ENCODE assay signal across 1 cellular context in genomic region chr6:136593748-136594490, GRCh38.
TF ChIP-seq lines count a peak whose summit lies in the region.

No MANE protein-coding gene starts in this region.

TF ChIP-seq in K562, 482 proteins besides CTCF, POLR2A, EP300 and RAD21 (continued from another document and continues in another):
- TF ChIP-seq E2F6 (IDR thresholded peaks at IDR 0.05; ENCODE audit: borderline replicate concordance in 1 of 2, extremely low read depth in 1 of 2, insufficient read depth in 1 of 2, insufficient read length in 1 of 2, low read depth in 1 of 2, low read length in 1 of 2, poor library complexity in 1 of 2, severe bottlenecking in 1 of 2) (no peak), SP1 (CRISPR knock-in tag; IDR thresholded peaks at IDR 0.05) (no peak), ARHGAP35 (IDR thresholded peaks at IDR 0.05; ENCODE audit: partially characterized antibody) (no peak), ZNF507 (tag; conservative IDR thresholded peaks at IDR 0.05) (no peak), FOXO4 (CRISPR knock-in tag; IDR thresholded peaks at IDR 0.05) (no peak), HSF4 (CRISPR knock-in tag; IDR thresholded peaks at IDR 0.05; ENCODE audit: borderline replicate concordance) (no peak), ZKSCAN8 (CRISPR knock-in tag; IDR thresholded peaks at IDR 0.05) (0 out of 2 replicates have a peak, but pooled peaks have one; percentile 24), HNRNPH1 (optimal IDR thresholded peaks at IDR 0.05; ENCODE audit: low read depth, low read length) (no peak), ETV6 (IDR thresholded peaks at IDR 0.05; ENCODE audit: borderline replicate concordance in 1 of 2, low read depth in 2 of 2, low read length in 1 of 2) (no peak), ETV6 (CRISPR knock-in tag; IDR thresholded peaks at IDR 0.05; ENCODE audit: borderline replicate concordance) (no peak), MIER1 (IDR thresholded peaks at IDR 0.05; ENCODE audit: low read depth) (no peak), HLTF (IDR thresholded peaks at IDR 0.05) (no peak), MAFG (tag; conservative IDR thresholded peaks at IDR 0.05) (peak; percentile 66), XRCC4 (IDR thresholded peaks at IDR 0.05; ENCODE audit: extremely low read depth, insufficient read depth, insufficient read length) (no peak), ZBTB17 (CRISPR knock-in tag; IDR thresholded peaks at IDR 0.05) (no peak), ZNF274 (IDR thresholded peaks at IDR 0.05; ENCODE audit: borderline replicate concordance, low read depth, low read length) (no peak), RNF219 (CRISPR knock-in tag; IDR thresholded peaks at IDR 0.05) (no peak), TEAD1 (CRISPR knock-in tag; IDR thresholded peaks at IDR 0.05) (no peak), SAFB (IDR thresholded peaks at IDR 0.05; ENCODE audit: borderline replicate concordance, low read depth, low read length) (no peak), NR2C2 (CRISPR knock-in tag; IDR thresholded peaks at IDR 0.05) (no peak), NR2C2 (tag; IDR thresholded peaks at IDR 0.05) (peak; percentile 51; the same call in 1 of the 2 replicates), ZNF133 (CRISPR knock-in tag; IDR thresholded peaks at IDR 0.05) (no peak), ELK1 (CRISPR knock-in tag; IDR thresholded peaks at IDR 0.05) (no peak), DDX20 (tag; IDR thresholded peaks at IDR 0.05; ENCODE audit: low read depth) (no peak), KAT2B (IDR thresholded peaks at IDR 0.05; ENCODE audit: low read depth, low read length) (no peak), CHD2 (IDR thresholded peaks at IDR 0.05; ENCODE audit: low read depth, low read length) (no peak), BRD4 (IDR thresholded peaks at IDR 0.05) (no peak), L3MBTL2 (IDR thresholded peaks at IDR 0.05) (no peak), PHF21A (IDR thresholded peaks at IDR 0.05; ENCODE audit: borderline replicate concordance, low read depth) (no peak), GABPA (tag; conservative IDR thresholded peaks at IDR 0.05; ENCODE audit: low read depth) (peak; percentile 74), IFI16 (CRISPR knock-in tag; IDR thresholded peaks at IDR 0.05) (no peak), MXI1 (IDR thresholded peaks at IDR 0.05; ENCODE audit: low read depth, low read length) (no peak), ZNF134 (CRISPR knock-in tag; conservative IDR thresholded peaks at IDR 0.05) (no peak), HEY1 (CRISPR knock-in tag; IDR thresholded peaks at IDR 0.05; ENCODE audit: borderline replicate concordance) (no peak), ZNF324 (CRISPR knock-in tag; IDR thresholded peaks at IDR 0.05) (no peak), UBTF (IDR thresholded peaks at IDR 0.05; ENCODE audit: borderline replicate concordance in 1 of 2, low read depth in 2 of 2, low read length in 2 of 2) (no peak), NR2F6 (CRISPR knock-in tag; IDR thresholded peaks at IDR 0.05) (no peak), SNRNP70 (optimal IDR thresholded peaks at IDR 0.05; ENCODE audit: low read depth, low read length) (no peak), SREBF1 (IDR thresholded peaks at IDR 0.05; ENCODE audit: borderline replicate concordance, low read depth, low read length) (no peak), KLF1 (tag; IDR thresholded peaks at IDR 0.05) (no peak), ERF (CRISPR knock-in tag; IDR thresholded peaks at IDR 0.05) (peak; percentile 44; the same call in 1 of the 2 replicates), CC2D1A (IDR thresholded peaks at IDR 0.05) (no peak; the same call in 1 of the 2 replicates), ZNF174 (CRISPR knock-in tag; IDR thresholded peaks at IDR 0.05) (no peak), PTRF (tag; IDR thresholded peaks at IDR 0.05) (no peak)
- TF ChIP-seq, protein P1, sequence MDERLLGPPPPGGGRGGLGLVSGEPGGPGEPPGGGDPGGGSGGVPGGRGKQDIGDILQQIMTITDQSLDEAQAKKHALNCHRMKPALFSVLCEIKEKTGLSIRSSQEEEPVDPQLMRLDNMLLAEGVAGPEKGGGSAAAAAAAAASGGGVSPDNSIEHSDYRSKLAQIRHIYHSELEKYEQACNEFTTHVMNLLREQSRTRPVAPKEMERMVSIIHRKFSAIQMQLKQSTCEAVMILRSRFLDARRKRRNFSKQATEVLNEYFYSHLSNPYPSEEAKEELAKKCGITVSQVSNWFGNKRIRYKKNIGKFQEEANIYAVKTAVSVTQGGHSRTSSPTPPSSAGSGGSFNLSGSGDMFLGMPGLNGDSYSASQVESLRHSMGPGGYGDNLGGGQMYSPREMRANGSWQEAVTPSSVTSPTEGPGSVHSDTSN (CRISPR knock-in tag; IDR thresholded peaks at IDR 0.05; ENCODE audit: low read depth), result no peak
- TF ChIP-seq, protein P1 (tag; conservative IDR thresholded peaks at IDR 0.05; ENCODE audit: low read depth), result peak; percentile 39; the same call in 1 of the 2 replicates
- TF ChIP-seq, protein P2, sequence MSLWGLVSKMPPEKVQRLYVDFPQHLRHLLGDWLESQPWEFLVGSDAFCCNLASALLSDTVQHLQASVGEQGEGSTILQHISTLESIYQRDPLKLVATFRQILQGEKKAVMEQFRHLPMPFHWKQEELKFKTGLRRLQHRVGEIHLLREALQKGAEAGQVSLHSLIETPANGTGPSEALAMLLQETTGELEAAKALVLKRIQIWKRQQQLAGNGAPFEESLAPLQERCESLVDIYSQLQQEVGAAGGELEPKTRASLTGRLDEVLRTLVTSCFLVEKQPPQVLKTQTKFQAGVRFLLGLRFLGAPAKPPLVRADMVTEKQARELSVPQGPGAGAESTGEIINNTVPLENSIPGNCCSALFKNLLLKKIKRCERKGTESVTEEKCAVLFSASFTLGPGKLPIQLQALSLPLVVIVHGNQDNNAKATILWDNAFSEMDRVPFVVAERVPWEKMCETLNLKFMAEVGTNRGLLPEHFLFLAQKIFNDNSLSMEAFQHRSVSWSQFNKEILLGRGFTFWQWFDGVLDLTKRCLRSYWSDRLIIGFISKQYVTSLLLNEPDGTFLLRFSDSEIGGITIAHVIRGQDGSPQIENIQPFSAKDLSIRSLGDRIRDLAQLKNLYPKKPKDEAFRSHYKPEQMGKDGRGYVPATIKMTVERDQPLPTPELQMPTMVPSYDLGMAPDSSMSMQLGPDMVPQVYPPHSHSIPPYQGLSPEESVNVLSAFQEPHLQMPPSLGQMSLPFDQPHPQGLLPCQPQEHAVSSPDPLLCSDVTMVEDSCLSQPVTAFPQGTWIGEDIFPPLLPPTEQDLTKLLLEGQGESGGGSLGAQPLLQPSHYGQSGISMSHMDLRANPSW (CRISPR knock-in tag; IDR thresholded peaks at IDR 0.05), result no peak
- TF ChIP-seq, protein P3, sequence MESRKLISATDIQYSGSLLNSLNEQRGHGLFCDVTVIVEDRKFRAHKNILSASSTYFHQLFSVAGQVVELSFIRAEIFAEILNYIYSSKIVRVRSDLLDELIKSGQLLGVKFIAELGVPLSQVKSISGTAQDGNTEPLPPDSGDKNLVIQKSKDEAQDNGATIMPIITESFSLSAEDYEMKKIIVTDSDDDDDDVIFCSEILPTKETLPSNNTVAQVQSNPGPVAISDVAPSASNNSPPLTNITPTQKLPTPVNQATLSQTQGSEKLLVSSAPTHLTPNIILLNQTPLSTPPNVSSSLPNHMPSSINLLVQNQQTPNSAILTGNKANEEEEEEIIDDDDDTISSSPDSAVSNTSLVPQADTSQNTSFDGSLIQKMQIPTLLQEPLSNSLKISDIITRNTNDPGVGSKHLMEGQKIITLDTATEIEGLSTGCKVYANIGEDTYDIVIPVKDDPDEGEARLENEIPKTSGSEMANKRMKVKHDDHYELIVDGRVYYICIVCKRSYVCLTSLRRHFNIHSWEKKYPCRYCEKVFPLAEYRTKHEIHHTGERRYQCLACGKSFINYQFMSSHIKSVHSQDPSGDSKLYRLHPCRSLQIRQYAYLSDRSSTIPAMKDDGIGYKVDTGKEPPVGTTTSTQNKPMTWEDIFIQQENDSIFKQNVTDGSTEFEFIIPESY (CRISPR knock-in tag; IDR thresholded peaks at IDR 0.05), result no peak
